Comparison of ENCODE assay signal across 23 cellular contexts in genomic region chrX:50108264-50108663, GRCh38.
"Had no signal": no experiment of that assay in that cellular context is flagged by ENCODE, and none has a peak within 500 bp of the region (broad histone marks: within the 10 kb centered on the region; RNA-seq: fewer than 3 reads in every experiment).

No MANE protein-coding gene starts in this region.

- H3K4me1 ChIP-seq: colonic mucosa, esophagus squamous epithelium, gastroesophageal sphincter, upper lobe of left lung had no signal

- H3K9me3 ChIP-seq: colonic mucosa, esophagus squamous epithelium, gastroesophageal sphincter, testis, upper lobe of left lung had no signal

- DNase-seq: activated CD4-positive, alpha-beta T cell treated with anti-CD3 and anti-CD28 coated beads for 1 hour; activated CD8-positive, alpha-beta memory T cell treated with anti-CD3 and anti-CD28 coated beads for 24 hours; activated CD8-positive, alpha-beta memory T cell treated with anti-CD3 and anti-CD28 coated beads, Interleukin-2, amount 50 U/mL, for 4 hours; activated T-cell treated with anti-CD3 and anti-CD28 coated beads, Interleukin-2, amount 50 U/mL, for 24 hours; colonic mucosa; dorsolateral prefrontal cortex; esophagus squamous epithelium; head of caudate nucleus; mesenchymal stem cell; naive thymus-derived CD4-positive, alpha-beta T cell; posterior cingulate gyrus; small intestine; T-helper 9 cell; testis; upper lobe of left lung had no signal

- H3K4me3 Mint-ChIP-seq: activated naive CD8-positive, alpha-beta T cell; activated T-cell treated with anti-CD3 and anti-CD28 coated beads, Interleukin-2, amount 50 U/mL, for 24 hours; activated T-helper 17 cell treated with anti-CD3 and anti-CD28 coated beads, Interleukin-2, amount 50 U/mL, for 72 hours; naive thymus-derived CD4-positive, alpha-beta T cell; neural crest cell; stimulated activated memory B cell treated with anti-CD40 and anti-IgM and Interleukin-4, amounts not matched to agents 10 μg/mL and 1 μg/mL and 100 μg/mL, for 72 hours had no signal

- H3K4me3 ChIP-seq: colonic mucosa, dorsolateral prefrontal cortex, esophagus squamous epithelium, gastroesophageal sphincter, testis, upper lobe of left lung had no signal

- FAIRE-seq: bronchial epithelial cell, islet of Langerhans, small intestine had no signal

- H3K27ac Mint-ChIP-seq: activated naive CD8-positive, alpha-beta T cell; activated T-cell treated with anti-CD3 and anti-CD28 coated beads, Interleukin-2, amount 50 U/mL, for 24 hours; activated T-helper 17 cell treated with anti-CD3 and anti-CD28 coated beads, Interleukin-2, amount 50 U/mL, for 72 hours; naive thymus-derived CD4-positive, alpha-beta T cell; stimulated activated memory B cell treated with anti-CD40 and anti-IgM and Interleukin-4, amounts not matched to agents 10 μg/mL and 1 μg/mL and 100 μg/mL, for 72 hours had no signal

- H3K9me3 Mint-ChIP-seq: activated T-cell treated with anti-CD3 and anti-CD28 coated beads, Interleukin-2, amount 50 U/mL, for 24 hours; activated T-helper 17 cell treated with anti-CD3 and anti-CD28 coated beads, Interleukin-2, amount 50 U/mL, for 72 hours; stimulated activated memory B cell treated with anti-CD40 and anti-IgM and Interleukin-4, amounts not matched to agents 10 μg/mL and 1 μg/mL and 100 μg/mL, for 72 hours had no signal

- H3K36me3 Mint-ChIP-seq: activated naive CD8-positive, alpha-beta T cell; naive thymus-derived CD4-positive, alpha-beta T cell; stimulated activated memory B cell treated with anti-CD40 and anti-IgM and Interleukin-4, amounts not matched to agents 10 μg/mL and 1 μg/mL and 100 μg/mL, for 72 hours had no signal

- H3K27me3 ChIP-seq: colonic mucosa, esophagus squamous epithelium, gastroesophageal sphincter, testis, upper lobe of left lung had no signal

- ATAC-seq: activated T-helper 17 cell treated with anti-CD3 and anti-CD28 coated beads, Interleukin-2, amount 50 U/mL, for 72 hours; gastroesophageal sphincter; naive thymus-derived CD4-positive, alpha-beta T cell; sciatic nerve; stimulated activated memory B cell treated with anti-CD40 and anti-IgM and Interleukin-4, amounts not matched to agents 10 μg/mL and 1 μg/mL and 100 μg/mL, for 72 hours had no signal

- H3K4me1 Mint-ChIP-seq: activated T-helper 17 cell treated with anti-CD3 and anti-CD28 coated beads, Interleukin-2, amount 50 U/mL, for 72 hours; neural crest cell had no signal

- H3K27me3 Mint-ChIP-seq: activated naive CD8-positive, alpha-beta T cell; activated T-helper 17 cell treated with anti-CD3 and anti-CD28 coated beads, Interleukin-2, amount 50 U/mL, for 72 hours; naive thymus-derived CD4-positive, alpha-beta T cell; stimulated activated memory B cell treated with anti-CD40 and anti-IgM and Interleukin-4, amounts not matched to agents 10 μg/mL and 1 μg/mL and 100 μg/mL, for 72 hours had no signal

- H3K36me3 ChIP-seq: colonic mucosa, esophagus squamous epithelium, gastroesophageal sphincter, upper lobe of left lung had no signal

- H3K27ac ChIP-seq: dorsolateral prefrontal cortex, esophagus squamous epithelium, gastroesophageal sphincter, testis, upper lobe of left lung had no signal
